Comparison of ENCODE assay signal across 1 cellular context in genomic region chr4:84481879-84482245, GRCh38.
TF ChIP-seq lines count a peak whose summit lies in the region.

No MANE protein-coding gene starts in this region.

TF ChIP-seq in H1, 55 proteins besides CTCF, POLR2A, EP300 and RAD21 (continued from another document):
- TF ChIP-seq CBX8 (IDR thresholded peaks at IDR 0.05; ENCODE audit: borderline replicate concordance, low read depth, low read length), result no peak
